8 cellular contexts compared by ENCODE assay signal in genomic region chr17:48578616-48579560, GRCh38. TPM values are rescaled to one million over a fixed set of nuclear protein-coding genes. Genes with fewer than 3 reads are reported as not detected.
A peak's percentile ranks its signal among the peaks of the same experiment; 100 is the strongest.
DNase-seq lines count a peak whose midpoint lies in the region; TF ChIP-seq lines count a peak whose summit lies in the region.

No MANE protein-coding gene starts in this region.

- H3K9me3 ChIP-seq in osteoblast (ENCODE audit: low read depth, low read length) = no peaks in the 10 kb centered on the region

- no peaks in the 10 kb centered on the region for H3K36me3 ChIP-seq in osteoblast (ENCODE audit: insufficient read depth, low read length)

- H3K4me3 Mint-ChIP-seq in activated CD4-positive, alpha-beta T cell treated with anti-CD3 and anti-CD28 coated beads, Interleukin-2, amount 10 ng/mL, durations not matched to agents 24 days and 14 days = peak overlapping the region; percentile 92

- peaks cover 44% of the 10 kb centered on the region for H3K27me3 Mint-ChIP-seq in activated CD4-positive, alpha-beta T cell treated with anti-CD3 and anti-CD28 coated beads, Interleukin-2, amount 10 ng/mL, durations not matched to agents 24 days and 14 days

- no peaks in the 10 kb centered on the region for H3K4me1 ChIP-seq in osteoblast (ENCODE audit: insufficient read depth, low read length)

- peaks cover 8% of the 10 kb centered on the region for H3K36me3 Mint-ChIP-seq in activated CD4-positive, alpha-beta T cell treated with anti-CD3 and anti-CD28 coated beads, Interleukin-2, amount 10 ng/mL, durations not matched to agents 24 days and 14 days (ENCODE audit: low read depth)

- H4K20me1 ChIP-seq in osteoblast (ENCODE audit: insufficient read depth, low read length) = no peaks in the 10 kb centered on the region

- H3K27ac ChIP-seq in osteoblast (ENCODE audit: low read depth, low read length) (no peak overlapping the region), dorsolateral prefrontal cortex (no peak overlapping the region)

- in situ Hi-C loops in KBM-7 (cut with MboI; ENCODE audit: low pct_unique_long_range_greater_than_20kb, low sequenced_read_pairs) = no loop called here

- DNase-seq in activated CD4-positive, alpha-beta T cell treated with anti-CD3 and anti-CD28 coated beads, Interleukin-2, amount 10 ng/mL, durations not matched to agents 24 days and 14 days = peak; percentile 63
- no peak for DNase-seq in activated CD4-positive, alpha-beta T cell treated with anti-CD3 and anti-CD28 coated beads for 1 hour
- peak; percentile 49 for DNase-seq in KBM-7
- DNase-seq in dermis blood vessel endothelial cell = peak; percentile 73
- no peak for DNase-seq in osteoblast (ENCODE audit: insufficient read length, low spot score, missing footprints)
- no peak for DNase-seq in NCI-H1105 treated with DMSO at 0.1 percent for 48 hours (lab: John Stamatoyannopoulos, UW)
- DNase-seq in amniotic stem cell (lab: John Stamatoyannopoulos, UW) = no peak
- no peak for DNase-seq in dorsolateral prefrontal cortex

- H3K27me3 ChIP-seq in osteoblast (ENCODE audit: insufficient read depth, low read length) = peaks cover 96% of the 10 kb centered on the region
- peaks cover 35 to 100% (median 100%) of the 10 kb centered on the region in 45 donors for H3K27me3 ChIP-seq in dorsolateral prefrontal cortex

- TF ChIP-seq CTCF in osteoblast (IDR thresholded peaks at IDR 0.05; ENCODE audit: extremely low read depth, low read depth, low read length) = no peak
- no peak for TF ChIP-seq CTCF in dorsolateral prefrontal cortex (IDR thresholded peaks at IDR 0.05 in 54 of 56, conservative IDR thresholded peaks at IDR 0.05 in 2 of 56; ENCODE audit: low read depth in 1 of 56, partially characterized antibody in 56 of 56)

- H3K9me3 Mint-ChIP-seq in activated CD4-positive, alpha-beta T cell treated with anti-CD3 and anti-CD28 coated beads, Interleukin-2, amount 10 ng/mL, durations not matched to agents 24 days and 14 days = no peaks in the 10 kb centered on the region

- peak overlapping the region; percentile 60 for H3K4me2 ChIP-seq in osteoblast (ENCODE audit: insufficient read depth, low read length)

- H3K4me3 ChIP-seq in osteoblast (ENCODE audit: insufficient read depth, low read length) (peak overlapping the region; percentile 53), dorsolateral prefrontal cortex (peak overlapping the region in 15 of 59 donors; percentile 2 to 39 (median 17))

- H3K27ac Mint-ChIP-seq in activated CD4-positive, alpha-beta T cell treated with anti-CD3 and anti-CD28 coated beads, Interleukin-2, amount 10 ng/mL, durations not matched to agents 24 days and 14 days = peak overlapping the region; percentile 86

- H2AFZ ChIP-seq in osteoblast (ENCODE audit: low read length) = no peak overlapping the region

- intact Hi-C loops in activated CD4-positive, alpha-beta T cell treated with anti-CD3 and anti-CD28 coated beads, Interleukin-2, amount 10 ng/mL, durations not matched to agents 24 days and 14 days (cut with micrococcal nuclease) = loop anchor here (2.0 kb wide), 1 partner anchor 36 kb away; no protein-coding TSS in a partner anchor
- intact Hi-C loops in dorsolateral prefrontal cortex (cut with DNase I) = no loop called here

- peaks cover 56% of the 10 kb centered on the region for H3K4me1 Mint-ChIP-seq in activated CD4-positive, alpha-beta T cell treated with anti-CD3 and anti-CD28 coated beads, Interleukin-2, amount 10 ng/mL, durations not matched to agents 24 days and 14 days

- H3K79me2 ChIP-seq in osteoblast (ENCODE audit: insufficient read depth, low read length) = no peaks in the 10 kb centered on the region

RNA-seq across cellular contexts. Expression of gene HOXB4, which starts 0.7 kb away (rescaled TPM):
- total RNA-seq in activated CD4-positive, alpha-beta T cell treated with anti-CD3 and anti-CD28 coated beads, Interleukin-2, amount 10 ng/mL, durations not matched to agents 24 days and 14 days = 3.1 and 3.6 TPM in 2 replicates
- 2.7 and 3.2 TPM in 2 replicates for total RNA-seq in dermis blood vessel endothelial cell
- 0.29 and 0.36 TPM in 2 replicates for total RNA-seq in osteoblast
- under 1 TPM in 9 of 120 experiments, not detected in 111; 0.13 to 0.32 (median 0.21) TPM for total RNA-seq in dorsolateral prefrontal cortex

RNA-seq across cellular contexts. Expression of gene HOXB3, which starts 11.2 kb away (rescaled TPM):
- 3.6 and 3.7 TPM in 2 replicates for total RNA-seq in activated CD4-positive, alpha-beta T cell treated with anti-CD3 and anti-CD28 coated beads, Interleukin-2, amount 10 ng/mL, durations not matched to agents 24 days and 14 days
- 9.5 and 11.9 TPM in 2 replicates for total RNA-seq in dermis blood vessel endothelial cell
- 1.5 and 1.8 TPM in 2 replicates for total RNA-seq in osteoblast
- 1 to 10 TPM in 2 of 120 experiments, under 1 TPM in 18, not detected in 100; 0.11 to 1.4 (median 0.58) TPM for total RNA-seq in dorsolateral prefrontal cortex

RNA-seq across cellular contexts. Expression of gene HOXB5, which starts 14.7 kb away (rescaled TPM):
- not detected in 2 replicates for total RNA-seq in activated CD4-positive, alpha-beta T cell treated with anti-CD3 and anti-CD28 coated beads, Interleukin-2, amount 10 ng/mL, durations not matched to agents 24 days and 14 days
- total RNA-seq in dermis blood vessel endothelial cell (0.17 and 0.23 TPM in 2 replicates), osteoblast (not detected in 2 replicates), dorsolateral prefrontal cortex (under 1 TPM in 1 of 120 experiments, not detected in 119; 0.23 TPM)

RNA-seq across cellular contexts. Expression of gene HOXB6, which starts 25.9 kb away (rescaled TPM):
- total RNA-seq in activated CD4-positive, alpha-beta T cell treated with anti-CD3 and anti-CD28 coated beads, Interleukin-2, amount 10 ng/mL, durations not matched to agents 24 days and 14 days = 0.33 and 0.36 TPM in 2 replicates
- 7.5 and 11.9 TPM in 2 replicates for total RNA-seq in dermis blood vessel endothelial cell
- 0.59 and 0.72 TPM in 2 replicates for total RNA-seq in osteoblast
- under 1 TPM in 4 of 120 experiments, not detected in 116; 0.26 to 0.35 (median 0.29) TPM for total RNA-seq in dorsolateral prefrontal cortex

RNA-seq across cellular contexts. Expression of gene HOXB7, which starts 31.9 kb away (rescaled TPM):
- total RNA-seq in activated CD4-positive, alpha-beta T cell treated with anti-CD3 and anti-CD28 coated beads, Interleukin-2, amount 10 ng/mL, durations not matched to agents 24 days and 14 days = 0.30 and 0.36 TPM in 2 replicates
- 9.9 and 11.4 TPM in 2 replicates for total RNA-seq in dermis blood vessel endothelial cell
- total RNA-seq in osteoblast = 0.36 TPM in 1 of 2 replicates, not detected in the other
- total RNA-seq in dorsolateral prefrontal cortex = under 1 TPM in 7 of 120 experiments, not detected in 113; 0.37 to 0.69 (median 0.42) TPM

Comparison
In these comparisons a context has a peak if more than half of its experiments do, and no peak if none do; other contexts are left out.
1. DNase-seq: peak in activated CD4-positive, alpha-beta T cell treated with anti-CD3 and anti-CD28 coated beads, Interleukin-2, amount 10 ng/mL, durations not matched to agents 24 days and 14 days (single experiment), KBM-7 (single experiment) and dermis blood vessel endothelial cell (single experiment); none in activated CD4-positive, alpha-beta T cell treated with anti-CD3 and anti-CD28 coated beads for 1 hour (single experiment), osteoblast (single experiment), NCI-H1105 treated with DMSO at 0.1 percent for 48 hours (single experiment), amniotic stem cell (single experiment) and dorsolateral prefrontal cortex (0 of 10).